25 cellular contexts compared by ENCODE assay signal in the genomic region with DNA sequence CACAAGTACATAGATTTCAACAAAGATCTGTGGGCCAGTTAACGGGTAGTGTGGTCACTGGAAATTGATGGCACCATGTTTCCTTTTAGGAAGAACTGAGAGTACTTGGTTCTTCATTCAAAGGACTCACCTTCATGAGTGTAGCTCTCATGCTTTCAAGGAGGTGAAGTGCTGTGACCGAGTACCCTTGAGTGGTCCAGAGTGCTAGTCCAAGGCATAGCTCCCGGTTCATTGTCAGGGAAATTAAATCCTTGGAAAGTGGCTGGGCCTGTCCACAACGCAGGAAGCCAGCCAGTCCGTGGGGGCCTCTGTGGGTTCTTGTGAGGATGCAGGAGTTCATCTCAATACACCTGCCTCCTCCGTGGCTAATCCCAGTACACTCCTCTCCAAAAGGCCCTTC.
"Had no signal": no experiment of that assay in that cellular context is flagged by ENCODE, and none has a peak within 500 bp of the region (broad histone marks: within the 10 kb centered on the region; RNA-seq: fewer than 3 reads in every experiment).

No MANE protein-coding gene starts in this region.

- H3K9me3 ChIP-seq: esophagus squamous epithelium, gastroesophageal sphincter had no signal

- H3K36me3 ChIP-seq: brain microvascular endothelial cell, esophagus squamous epithelium, gastroesophageal sphincter, heart right ventricle had no signal

- DNase-seq: activated CD4-positive, alpha-beta memory T cell treated with anti-CD3 and anti-CD28 coated beads for 36 hours; activated CD4-positive, alpha-beta T cell treated with anti-CD3 and anti-CD28 coated beads for 36 hours; activated CD4-positive, alpha-beta T cell treated with anti-CD3 and anti-CD28 coated beads, Interleukin-2, amount 10 ng/mL, durations not matched to agents 24 days and 14 days; activated CD4-positive, CD25-positive, alpha-beta regulatory T cell; activated CD4-positive, CD25-positive, alpha-beta regulatory T cell treated with anti-CD3 and anti-CD28 coated beads, Interleukin-2, amount 50 U/mL, for 72 hours; activated CD8-positive, alpha-beta memory T cell treated with anti-CD3 and anti-CD28 coated beads, Interleukin-2, amount 10 ng/mL, durations not matched to agents 7 days and 5 days; activated CD8-positive, alpha-beta memory T cell treated with anti-CD3 and anti-CD28 coated beads, Interleukin-2, amount 50 U/mL, for 4 hours; activated CD8-positive, alpha-beta T cell treated with anti-CD3 and anti-CD28 coated beads, Interleukin-2, amount 10 ng/mL, durations not matched to agents 7 days and 5 days; activated gamma-delta T cell treated with Interleukin-2 at 50 U/mL for 16 hours; activated naive CD4-positive, alpha-beta T cell treated with anti-CD3 and anti-CD28 coated beads, Interleukin-2, amount 50 U/mL, for 16 hours; activated naive CD4-positive, alpha-beta T cell treated with Interleukin-2 at 50 U/mL for 16 hours; activated T-cell treated with anti-CD3 and anti-CD28 coated beads, Interleukin-2, amount 50 U/mL, for 1 hour; activated T-cell treated with anti-CD3 and anti-CD28 coated beads, Interleukin-2, amount 50 U/mL, for 72 hours; amniotic stem cell; anterior cingulate cortex; brain microvascular endothelial cell; dorsolateral prefrontal cortex; effector memory CD8-positive, alpha-beta T cell; erythroblast; esophagus squamous epithelium; foreskin melanocyte; heart right ventricle; T-helper 2 cell had no signal

- H3K27ac ChIP-seq: brain microvascular endothelial cell, coronary artery, dorsolateral prefrontal cortex, esophagus squamous epithelium, gastroesophageal sphincter, heart right ventricle had no signal

- H3K27me3 ChIP-seq: brain microvascular endothelial cell, dorsolateral prefrontal cortex, esophagus squamous epithelium, gastroesophageal sphincter had no signal

- H3K4me3 ChIP-seq: coronary artery, dorsolateral prefrontal cortex, esophagus squamous epithelium, gastroesophageal sphincter, heart right ventricle had no signal

- H3K4me1 ChIP-seq: esophagus squamous epithelium, gastroesophageal sphincter had no signal

- ATAC-seq: activated CD4-positive, alpha-beta T cell treated with anti-CD3 and anti-CD28 coated beads for 36 hours; activated CD8-positive, alpha-beta memory T cell treated with anti-CD3 and anti-CD28 coated beads, Interleukin-2, amount 10 ng/mL, durations not matched to agents 7 days and 5 days; activated CD8-positive, alpha-beta T cell treated with anti-CD3 and anti-CD28 coated beads, Interleukin-2, amount 10 ng/mL, durations not matched to agents 7 days and 5 days; activated T-cell treated with anti-CD3 and anti-CD28 coated beads, Interleukin-2, amount 50 U/mL, for 72 hours; effector memory CD8-positive, alpha-beta T cell; gastroesophageal sphincter; heart right ventricle had no signal
